Comparison of ENCODE assay signal across 8 cellular contexts in genomic region chr14:50116986-50117385, GRCh38. TPM values are rescaled to one million over a fixed set of nuclear protein-coding genes. Genes with fewer than 3 reads are reported as not detected.
DNase-seq lines count a peak whose midpoint lies in the region; ATAC-seq and TF ChIP-seq lines count a peak whose summit lies in the region.

No MANE protein-coding gene starts in this region.

- H3K4me3 Mint-ChIP-seq in endothelial cell (ENCODE audit: unreplicated experiment) (peak overlapping the region; percentile 95), progenitor cell of endocrine pancreas (ENCODE audit: low read depth) (peak overlapping the region; percentile 95)

- H3K79me2 ChIP-seq in DND-41 (ENCODE audit: insufficient read depth, low read length), result peaks cover 34% of the 10 kb centered on the region

- H3K9me3 Mint-ChIP-seq in endothelial cell (ENCODE audit: unreplicated experiment) (no peaks in the 10 kb centered on the region), progenitor cell of endocrine pancreas (ENCODE audit: low read depth) (no peaks in the 10 kb centered on the region)

- H3K27ac Mint-ChIP-seq in endothelial cell (ENCODE audit: unreplicated experiment) (peak overlapping the region; percentile 99), progenitor cell of endocrine pancreas (peak overlapping the region; percentile 97)

- H3K9me3 ChIP-seq in DND-41 (ENCODE audit: insufficient read depth, low read length, severe bottlenecking) (no peaks in the 10 kb centered on the region), NT2/D1 (ENCODE audit: insufficient read depth, low read length) (no peaks in the 10 kb centered on the region)

- peaks cover 13% of the 10 kb centered on the region for H3K27me3 Mint-ChIP-seq in endothelial cell (ENCODE audit: unreplicated experiment)
- no peaks in the 10 kb centered on the region for H3K27me3 Mint-ChIP-seq in progenitor cell of endocrine pancreas

- peak overlapping the region; percentile 90 for H3K4me2 ChIP-seq in DND-41 (ENCODE audit: insufficient read depth, low read length)

- peak overlapping the region; percentile 78 for H3K9ac ChIP-seq in DND-41 (ENCODE audit: low read depth, low read length)
- H3K9ac ChIP-seq in NT2/D1 (ENCODE audit: insufficient read length, low read depth), result peak overlapping the region; percentile 93

- H3K36me3 Mint-ChIP-seq in endothelial cell (ENCODE audit: low read depth, unreplicated experiment), result peaks cover 27% of the 10 kb centered on the region
- peaks cover 15% of the 10 kb centered on the region for H3K36me3 Mint-ChIP-seq in progenitor cell of endocrine pancreas (ENCODE audit: insufficient read depth)

- no peak for TF ChIP-seq CTCF in DND-41 (IDR thresholded peaks at IDR 0.05; ENCODE audit: borderline replicate concordance, extremely low read depth, low read length, poor library complexity, severe bottlenecking)
- no peak for TF ChIP-seq CTCF in endothelial cell (IDR thresholded peaks at IDR 0.05; ENCODE audit: unreplicated experiment)
- TF ChIP-seq CTCF in progenitor cell of endocrine pancreas (IDR thresholded peaks at IDR 0.05; ENCODE audit: unreplicated experiment), result no peak

- DNase-seq in DND-41, result no peak
- DNase-seq in NT2/D1 (ENCODE audit: low read depth, low spot score), result no peak
- no peak for DNase-seq in endothelial cell (ENCODE audit: low spot score)
- DNase-seq in progenitor cell of endocrine pancreas (ENCODE audit: low spot score, unreplicated experiment), result no peak
- no peak for DNase-seq in COLO829 (ENCODE audit: low spot score)
- DNase-seq in CD1c-positive myeloid dendritic cell (ENCODE audit: extremely low spot score), result no peak
- no peak for DNase-seq in NCI-H1105 (lab: John Stamatoyannopoulos, UW)
- DNase-seq in NCI-H510A (lab: John Stamatoyannopoulos, UW), result no peak

- peak overlapping the region; percentile 92 for H3K27ac ChIP-seq in DND-41 (ENCODE audit: low read length)

- H3K4me1 ChIP-seq in DND-41 (ENCODE audit: insufficient read depth, low read length) (peaks cover 26% of the 10 kb centered on the region), NT2/D1 (ENCODE audit: insufficient read depth, insufficient read length) (no peaks in the 10 kb centered on the region)

- no peak for ATAC-seq in DND-41 (ENCODE audit: insufficient read depth, low read depth)

- H3K4me3 ChIP-seq in DND-41 (ENCODE audit: low read depth in 1 of 2, low read length in 2 of 2) (peak overlapping the region; percentile 94 to 99; a peak in 3 of 4 replicates), NT2/D1 (ENCODE audit: insufficient read length, low read depth) (no peak overlapping the region)

- H4K20me1 ChIP-seq in DND-41 (ENCODE audit: insufficient read depth, low read length), result 0 out of 2 replicates have a peak, but pooled peaks cover 5% of the 10 kb centered on the region

- peaks cover 32% of the 10 kb centered on the region for H3K36me3 ChIP-seq in DND-41 (ENCODE audit: insufficient read depth, low read length)
- peaks cover 37% of the 10 kb centered on the region for H3K36me3 ChIP-seq in NT2/D1 (ENCODE audit: insufficient read depth, insufficient read length, low read length)

- H3K27me3 ChIP-seq in DND-41 (ENCODE audit: insufficient read depth, low read length, poor library complexity) (no peaks in the 10 kb centered on the region), NT2/D1 (ENCODE audit: insufficient read depth, insufficient read length) (no peaks in the 10 kb centered on the region)

- H3K4me1 Mint-ChIP-seq in endothelial cell (ENCODE audit: unreplicated experiment) (peaks cover 18% of the 10 kb centered on the region), progenitor cell of endocrine pancreas (ENCODE audit: low read depth) (peaks cover 19% of the 10 kb centered on the region)

- peak overlapping the region; percentile 73 for H2AFZ ChIP-seq in DND-41 (ENCODE audit: low read depth, low read length)

RNA-seq across cellular contexts. Expression of gene VCPKMT, which starts 0.6 kb away (rescaled TPM):
- total RNA-seq in endothelial cell (ENCODE audit: unreplicated experiment) (8.1 TPM), progenitor cell of endocrine pancreas (11.9 and 14.6 TPM in 2 replicates)
